Comparison of ENCODE assay signal across 21 cellular contexts in the genomic region with DNA sequence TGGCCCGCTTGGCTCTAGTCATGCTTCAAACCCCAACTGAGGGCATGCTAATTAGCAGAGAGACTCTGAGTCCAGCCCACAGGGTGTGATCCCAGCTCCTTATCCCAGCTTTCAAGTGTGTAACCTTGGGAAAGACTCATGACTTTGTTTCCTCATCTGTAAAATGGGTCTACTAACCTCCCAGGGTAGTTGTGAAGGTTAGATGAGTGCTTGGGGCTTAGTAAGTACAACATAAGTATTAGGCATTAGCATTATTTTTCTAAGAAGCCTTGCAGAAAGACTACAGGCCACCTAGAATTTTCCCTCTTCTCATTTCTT. TPM values are rescaled to one million over a fixed set of nuclear protein-coding genes. Genes with fewer than 3 reads are reported as not detected.
DNase-seq lines count a peak whose midpoint lies in the region; ATAC-seq and TF ChIP-seq lines count a peak whose summit lies in the region.
"Had no signal": no experiment of that assay in that cellular context is flagged by ENCODE, and none has a peak within 500 bp of the region (broad histone marks: within the 10 kb centered on the region; RNA-seq: fewer than 3 reads in every experiment).

No MANE protein-coding gene starts in this region.

- H3K9me3 ChIP-seq in heart left ventricle (no peaks in the 10 kb centered on the region), Peyer's patch (no peaks in the 10 kb centered on the region), skeletal muscle tissue (ENCODE audit: control insufficient read depth in 3 of 3, low read length in 3 of 3) (no peaks in the 10 kb centered on the region)
- H3K9me3 ChIP-seq: colonic mucosa, mucosa of descending colon, SJSA1 had no signal

- intact Hi-C loops in heart left ventricle (cut with DNase I) (no loop called here), left ventricle myocardium superior (cut with micrococcal nuclease) (no loop called here)

- TF ChIP-seq POLR2A in heart left ventricle (IDR thresholded peaks at IDR 0.05), result no peak
- TF ChIP-seq POLR2A in Peyer's patch (IDR thresholded peaks at IDR 0.05), result no peak

- ATAC-seq in heart left ventricle (no peak), left ventricle myocardium superior (no peak), foreskin keratinocyte (no peak), HG03342 (IDR thresholded peaks at IDR 0.05; ENCODE audit: unreplicated experiment) (no peak)
- ATAC-seq: T-helper 17 cell had no signal

- H3K36me3 ChIP-seq in heart left ventricle (peaks cover 0 to 42% (median 9%) of the 10 kb centered on the region in 9 donors), Peyer's patch (no peaks in the 10 kb centered on the region), skeletal muscle tissue (ENCODE audit: control insufficient read depth in 3 of 3, insufficient read depth in 3 of 3, low read length in 3 of 3) (peaks cover 12 to 33% (median 26%) of the 10 kb centered on the region in 3 donors)
- H3K36me3 ChIP-seq: colonic mucosa, SJSA1 had no signal

- H3K4me1 ChIP-seq in heart left ventricle (peaks cover 0 to 52% (median 8%) of the 10 kb centered on the region in 12 donors), Peyer's patch (peaks cover 0 to 41% (median 0%) of the 10 kb centered on the region in 4 donors), foreskin keratinocyte (peaks cover 15% of the 10 kb centered on the region), skeletal muscle tissue (ENCODE audit: control insufficient read depth in 3 of 3, insufficient read depth in 3 of 3, low read length in 3 of 3) (peaks cover 65 to 78% (median 72%) of the 10 kb centered on the region in 3 donors)

- H3K27me3 ChIP-seq in heart left ventricle, result peaks cover 0 to 7% (median 0%) of the 10 kb centered on the region in 9 donors
- H3K27me3 ChIP-seq in Peyer's patch, result no peaks in the 10 kb centered on the region
- no peaks in the 10 kb centered on the region for H3K27me3 ChIP-seq in foreskin keratinocyte
- peaks cover 0 to 2% (median 0%) of the 10 kb centered on the region in 3 donors for H3K27me3 ChIP-seq in skeletal muscle tissue (ENCODE audit: control insufficient read depth in 3 of 3, insufficient read depth in 3 of 3, low read length in 3 of 3)
- H3K27me3 ChIP-seq: colonic mucosa, SJSA1 had no signal

- peak overlapping the region in 11 of 12 donors; percentile 20 to 100 (median 97) for H3K27ac ChIP-seq in heart left ventricle
- H3K27ac ChIP-seq in Peyer's patch, result peak overlapping the region in 3 of 4 donors; percentile 69 to 96 (median 95)
- H3K27ac ChIP-seq in foreskin keratinocyte, result peak overlapping the region; percentile 71
- peak overlapping the region; percentile 98 for H3K27ac ChIP-seq in skeletal muscle tissue (ENCODE audit: low read depth, low read length)
- H3K27ac ChIP-seq: HL-60 had no signal

- peak overlapping the region in 7 of 12 donors; percentile 7 to 62 (median 56) for H3K4me3 ChIP-seq in heart left ventricle
- no peak overlapping the region for H3K4me3 ChIP-seq in Peyer's patch
- H3K4me3 ChIP-seq in skeletal muscle tissue (ENCODE audit: low read length in 3 of 3), result peak overlapping the region; percentile 79 to 94 (median 81)
- H3K4me3 ChIP-seq: colonic mucosa, mucosa of descending colon, SJSA1 had no signal

- TF ChIP-seq CTCF in heart left ventricle (IDR thresholded peaks at IDR 0.05), result no peak
- TF ChIP-seq CTCF in Peyer's patch (IDR thresholded peaks at IDR 0.05), result no peak
- TF ChIP-seq CTCF in foreskin keratinocyte (conservative IDR thresholded peaks at IDR 0.05), result no peak

- peak overlapping the region; percentile 45 to 74 (median 70) for H3K9ac ChIP-seq in skeletal muscle tissue (ENCODE audit: low read depth in 1 of 3, low read length in 3 of 3)

- DNase-seq in heart left ventricle (no peak), left ventricle myocardium superior (no peak), Peyer's patch (no peak), foreskin keratinocyte (no peak), kidney glomerular epithelial cell (lab: John Stamatoyannopoulos, UW) (no peak)
- DNase-seq in activated CD8-positive, alpha-beta memory T cell treated with anti-CD3 and anti-CD28 coated beads, Interleukin-2, amount 50 U/mL, for 4 hours, result no peak
- DNase-seq: activated CD4-positive, alpha-beta T cell treated with anti-CD3 and anti-CD28 coated beads for 4 hours; endodermal cell; NCI-H1417; NCI-H446; retina; T-helper 17 cell had no signal

- WGBS in heart left ventricle, 4 donors, result 41 to 65% (median 52%) methylated on average over 1 of the region's 1 CpG

RNA-seq across cellular contexts. Expression of a gene that starts 2.8 kb away (rescaled TPM):
- total RNA-seq in heart left ventricle, result 100 to 1,000 TPM; 230 to 379 (median 288) TPM
- polyA plus RNA-seq in heart left ventricle, result 100 to 1,000 TPM in 1 of 2 donors, 10 to 100 TPM in 1; 76.7 to 327 TPM
- total RNA-seq in left ventricle myocardium superior, result 409 TPM
- total RNA-seq in Peyer's patch, result 10 to 100 TPM; 10.7 to 40.8 (median 24.7) TPM
- total RNA-seq in foreskin keratinocyte, result 0.07 and 0.31 TPM in 2 replicates
- polyA plus RNA-seq in foreskin keratinocyte, result 0.02 and 0.15 TPM in 2 replicates
- 340 TPM for total RNA-seq in skeletal muscle tissue
- total RNA-seq: activated T-helper 1 cell treated with anti-CD3 and anti-CD28 coated beads, Interleukin-12 subunit alpha, Interleukin-12 subunit beta, Interleukin-2, Interleukin-4 antibody, amounts not matched to agents 30 ng/mL and 10 ng/mL and 1 ng/mL, durations not matched to agents 14 hours and 24 hours and 36 hours; H4; T-helper 17 cell had no signal
- polyA plus RNA-seq: CD14-positive monocyte had no signal

RNA-seq across cellular contexts. Expression of a gene that starts 33.8 kb away (rescaled TPM):
- total RNA-seq in heart left ventricle, result 1 to 10 TPM in 1 of 9 donors, under 1 TPM in 5, not detected in 3; 0.19 to 1.3 (median 0.49) TPM
- polyA plus RNA-seq in heart left ventricle, result under 1 TPM; 0.04 to 0.12 TPM
- total RNA-seq in left ventricle myocardium superior, result 0.22 TPM
- 10 to 100 TPM in 3 of 4 donors, 1 to 10 TPM in 1; 9.9 to 87.9 (median 74.5) TPM for total RNA-seq in Peyer's patch
- total RNA-seq in foreskin keratinocyte, result 5.6 and 7.0 TPM in 2 replicates
- 6.2 and 6.3 TPM in 2 replicates for polyA plus RNA-seq in foreskin keratinocyte
- not detected for total RNA-seq in skeletal muscle tissue
- total RNA-seq: activated T-helper 1 cell treated with anti-CD3 and anti-CD28 coated beads, Interleukin-12 subunit alpha, Interleukin-12 subunit beta, Interleukin-2, Interleukin-4 antibody, amounts not matched to agents 30 ng/mL and 10 ng/mL and 1 ng/mL, durations not matched to agents 14 hours and 24 hours and 36 hours; endodermal cell; T-helper 17 cell had no signal
- polyA plus RNA-seq: CD14-positive monocyte had no signal

Comparison
In these comparisons a context has a peak if more than half of its experiments do, and no peak if none do; other contexts are left out.
1. H3K4me3 ChIP-seq: peak in heart left ventricle (7 of 12) and skeletal muscle tissue (3 of 3); none in Peyer's patch (0 of 4).
2. Peak in every context shown above with its lines, with median percentiles within 50 percentile points of each other: H3K27ac ChIP-seq.